In genomic region chr21:25186278-25186677, GRCh38 we compare ENCODE assay signal across 19 cellular contexts.
DNase-seq lines count a peak whose midpoint lies in the region; ATAC-seq and TF ChIP-seq lines count a peak whose summit lies in the region.
"Had no signal": no experiment of that assay in that cellular context is flagged by ENCODE, and none has a peak within 500 bp of the region (broad histone marks: within the 10 kb centered on the region; RNA-seq: fewer than 3 reads in every experiment).

No MANE protein-coding gene starts in this region.

- no peaks in the 10 kb centered on the region for H3K9me3 ChIP-seq in DOHH2 (ENCODE audit: control insufficient read depth, insufficient read depth, low read length)
- H3K9me3 ChIP-seq in effector memory CD4-positive, alpha-beta T cell (ENCODE audit: control insufficient read depth, low read length) = no peaks in the 10 kb centered on the region
- H3K9me3 ChIP-seq: body of pancreas, Caco-2 had no signal

- H3K27ac Mint-ChIP-seq in activated B cell treated with CpG ODN at 0.5 μM for 24 hours (peak overlapping the region; percentile 82), T-cell (no peak overlapping the region)
- no peak overlapping the region for H3K27ac Mint-ChIP-seq in naive thymus-derived CD8-positive, alpha-beta T cell
- H3K27ac Mint-ChIP-seq in activated CD8-positive, alpha-beta T cell treated with anti-CD3 and anti-CD28 coated beads, Interleukin-2, amount 10 ng/mL, durations not matched to agents 7 days and 5 days = no peak overlapping the region
- H3K27ac Mint-ChIP-seq: immature natural killer cell, type B pancreatic cell had no signal

- H3K4me3 Mint-ChIP-seq in activated B cell treated with CpG ODN at 0.5 μM for 24 hours = peak overlapping the region; percentile 28
- H3K4me3 Mint-ChIP-seq in naive thymus-derived CD8-positive, alpha-beta T cell = no peak overlapping the region
- no peak overlapping the region for H3K4me3 Mint-ChIP-seq in activated CD8-positive, alpha-beta T cell treated with anti-CD3 and anti-CD28 coated beads, Interleukin-2, amount 10 ng/mL, durations not matched to agents 7 days and 5 days
- H3K4me3 Mint-ChIP-seq in T-cell = no peak overlapping the region
- H3K4me3 Mint-ChIP-seq: immature natural killer cell, type B pancreatic cell had no signal

- ATAC-seq in GM19328 (IDR thresholded peaks at IDR 0.05; ENCODE audit: unreplicated experiment) (peak; percentile 41), HG03196 (IDR thresholded peaks at IDR 0.05; ENCODE audit: unreplicated experiment) (peak; percentile 34), activated B cell treated with CpG ODN at 0.5 μM for 24 hours (ENCODE audit: low read depth) (peak; percentile 70), T-cell (replicated peaks in 1 of 4) (no peak)
- no peak for ATAC-seq in naive thymus-derived CD8-positive, alpha-beta T cell
- no peak for ATAC-seq in activated CD8-positive, alpha-beta T cell treated with anti-CD3 and anti-CD28 coated beads, Interleukin-2, amount 10 ng/mL, durations not matched to agents 7 days and 5 days
- ATAC-seq: body of pancreas, HCT116, PC-3 had no signal

- CTCF ChIA-PET in activated B cell treated with CpG ODN at 0.5 μM for 24 hours (lab: Charles Lee) = no interaction called here
- CTCF ChIA-PET in activated CD8-positive, alpha-beta T cell treated with anti-CD3 and anti-CD28 coated beads, Interleukin-2, amount 10 ng/mL, durations not matched to agents 7 days and 5 days (lab: Charles Lee) = no interaction called here
- CTCF ChIA-PET in T-cell (lab: Charles Lee) = interaction anchor here in 1 of 2 donors (0.7 kb wide), 1 partner anchor 9 kb away, joined by 11 read pairs; no protein-coding TSS in a partner anchor

- H3F3A ChIP-seq in DOHH2 (ENCODE audit: control insufficient read depth, insufficient read depth) = peaks cover 4% of the 10 kb centered on the region; the same call in 1 of the 2 replicates

- no peak for DNase-seq in activated B cell treated with CpG ODN at 0.5 μM for 24 hours
- no peak for DNase-seq in effector memory CD4-positive, alpha-beta T cell
- no peak for DNase-seq in naive thymus-derived CD8-positive, alpha-beta T cell
- DNase-seq in activated CD8-positive, alpha-beta T cell treated with anti-CD3 and anti-CD28 coated beads, Interleukin-2, amount 10 ng/mL, durations not matched to agents 7 days and 5 days = no peak
- DNase-seq in T-cell = no peak
- DNase-seq: ACHN; activated CD4-positive, alpha-beta T cell treated with anti-CD3 and anti-CD28 coated beads for 4 hours; Caco-2; foreskin fibroblast; immature natural killer cell; PC-3; retina; stimulated activated CD4-positive, alpha-beta T cell treated with anti-CD3 and anti-CD28 coated beads, Interleukin-2, amount 100 ng/mL, for 24 hours had no signal

- H3K9me2 ChIP-seq in DOHH2 (replicated peaks; ENCODE audit: control insufficient read depth, low read length) = no peaks in the 10 kb centered on the region

- no peaks in the 10 kb centered on the region for H3K27me3 ChIP-seq in DOHH2 (ENCODE audit: control insufficient read depth, low read length)
- no peaks in the 10 kb centered on the region for H3K27me3 ChIP-seq in effector memory CD4-positive, alpha-beta T cell (replicated peaks; ENCODE audit: control insufficient read depth, insufficient read depth, low read length, poor library complexity, severe bottlenecking)
- H3K27me3 ChIP-seq: body of pancreas had no signal

- intact Hi-C loops in activated B cell treated with CpG ODN at 0.5 μM for 24 hours (cut with micrococcal nuclease) = loop anchor here (1.0 to 10.0 kb wide), 3 partner anchors 119 to 299 kb away; no protein-coding TSS in a partner anchor

- POLR2A ChIA-PET in activated B cell treated with CpG ODN at 0.5 μM for 24 hours (lab: Charles Lee) (interaction anchor here (0.6 to 5.8 kb wide), 4 partner anchors 8 to 200 kb away, joined by 3 to 89 read pairs (median 4); no protein-coding TSS in a partner anchor), T-cell (lab: Charles Lee) (no interaction called here)
- POLR2A ChIA-PET in naive thymus-derived CD8-positive, alpha-beta T cell (lab: Charles Lee) = no interaction called here
- POLR2A ChIA-PET in activated CD8-positive, alpha-beta T cell treated with anti-CD3 and anti-CD28 coated beads, Interleukin-2, amount 10 ng/mL, durations not matched to agents 7 days and 5 days (lab: Charles Lee) = no interaction called here

- H3K4me1 ChIP-seq in DOHH2 (ENCODE audit: control insufficient read depth, low read length) = peaks cover 39% of the 10 kb centered on the region
- H3K4me1 ChIP-seq in effector memory CD4-positive, alpha-beta T cell (ENCODE audit: control insufficient read depth, insufficient read depth, low read length, poor library complexity, severe bottlenecking) = no peaks in the 10 kb centered on the region
- H3K4me1 ChIP-seq: body of pancreas, Caco-2 had no signal

- no peaks in the 10 kb centered on the region for H3K79me2 ChIP-seq in DOHH2 (ENCODE audit: control insufficient read depth, low read length)

- H3K4me3 ChIP-seq in DOHH2 (ENCODE audit: low read length) = peak overlapping the region; percentile 39
- H3K4me3 ChIP-seq in effector memory CD4-positive, alpha-beta T cell (ENCODE audit: insufficient read depth, low read depth, low read length, poor library complexity, severe bottlenecking) = no peak overlapping the region
- H3K4me3 ChIP-seq: body of pancreas had no signal

- H4K20me1 ChIP-seq in DOHH2 (ENCODE audit: control insufficient read depth, insufficient read depth, low read depth, low read length) = no peaks in the 10 kb centered on the region

- TF ChIP-seq CTCF in DOHH2 (IDR thresholded peaks at IDR 0.05; ENCODE audit: low read depth, low read length, poor library complexity, severe bottlenecking) (no peak), activated B cell treated with CpG ODN at 0.5 μM for 24 hours (IDR thresholded peaks at IDR 0.05) (no peak)

- peak overlapping the region; percentile 59 for H3K4me2 ChIP-seq in DOHH2 (ENCODE audit: low read length)

- H3K27me3 Mint-ChIP-seq in activated B cell treated with CpG ODN at 0.5 μM for 24 hours = no peaks in the 10 kb centered on the region
- H3K27me3 Mint-ChIP-seq in naive thymus-derived CD8-positive, alpha-beta T cell = no peaks in the 10 kb centered on the region
- H3K27me3 Mint-ChIP-seq in activated CD8-positive, alpha-beta T cell treated with anti-CD3 and anti-CD28 coated beads, Interleukin-2, amount 10 ng/mL, durations not matched to agents 7 days and 5 days (ENCODE audit: low read depth) = no peaks in the 10 kb centered on the region
- no peaks in the 10 kb centered on the region for H3K27me3 Mint-ChIP-seq in T-cell
- H3K27me3 Mint-ChIP-seq: type B pancreatic cell had no signal

- H3K4me1 Mint-ChIP-seq in activated B cell treated with CpG ODN at 0.5 μM for 24 hours = peaks cover 69% of the 10 kb centered on the region
- peaks cover 0 to 12% (median 0%) of the 10 kb centered on the region in 4 donors for H3K4me1 Mint-ChIP-seq in naive thymus-derived CD8-positive, alpha-beta T cell
- no peaks in the 10 kb centered on the region for H3K4me1 Mint-ChIP-seq in activated CD8-positive, alpha-beta T cell treated with anti-CD3 and anti-CD28 coated beads, Interleukin-2, amount 10 ng/mL, durations not matched to agents 7 days and 5 days (ENCODE audit: low read depth)
- H3K4me1 Mint-ChIP-seq in T-cell = no peaks in the 10 kb centered on the region
- H3K4me1 Mint-ChIP-seq: immature natural killer cell had no signal

- no peaks in the 10 kb centered on the region for H3K36me3 ChIP-seq in DOHH2 (ENCODE audit: control insufficient read depth, low read length)
- no peaks in the 10 kb centered on the region for H3K36me3 ChIP-seq in effector memory CD4-positive, alpha-beta T cell (ENCODE audit: control insufficient read depth, insufficient read depth, low read length)

- H3K36me3 Mint-ChIP-seq in activated B cell treated with CpG ODN at 0.5 μM for 24 hours (ENCODE audit: low read depth) (no peaks in the 10 kb centered on the region), T-cell (no peaks in the 10 kb centered on the region)
- no peaks in the 10 kb centered on the region for H3K36me3 Mint-ChIP-seq in naive thymus-derived CD8-positive, alpha-beta T cell
- no peaks in the 10 kb centered on the region for H3K36me3 Mint-ChIP-seq in activated CD8-positive, alpha-beta T cell treated with anti-CD3 and anti-CD28 coated beads, Interleukin-2, amount 10 ng/mL, durations not matched to agents 7 days and 5 days (ENCODE audit: low read depth)
- H3K36me3 Mint-ChIP-seq: type B pancreatic cell had no signal

- H3K9me3 Mint-ChIP-seq in activated B cell treated with CpG ODN at 0.5 μM for 24 hours = no peaks in the 10 kb centered on the region
- H3K9me3 Mint-ChIP-seq in naive thymus-derived CD8-positive, alpha-beta T cell = peaks cover 0 to 9% (median 0%) of the 10 kb centered on the region in 9 donors
- H3K9me3 Mint-ChIP-seq in activated CD8-positive, alpha-beta T cell treated with anti-CD3 and anti-CD28 coated beads, Interleukin-2, amount 10 ng/mL, durations not matched to agents 7 days and 5 days (ENCODE audit: insufficient read depth) = no peaks in the 10 kb centered on the region
- H3K9me3 Mint-ChIP-seq in T-cell = no peaks in the 10 kb centered on the region

- peak overlapping the region; percentile 55 for H3K27ac ChIP-seq in DOHH2 (ENCODE audit: low read depth, low read length)
- H3K27ac ChIP-seq in effector memory CD4-positive, alpha-beta T cell (ENCODE audit: insufficient read depth, low read length, poor library complexity, severe bottlenecking) = no peak overlapping the region
- H3K27ac ChIP-seq: body of pancreas had no signal

Comparison
In these comparisons a context has a peak if more than half of its experiments do, and no peak if none do; other contexts are left out.
1. ATAC-seq: peak in GM19328 (single experiment), HG03196 (single experiment) and activated B cell treated with CpG ODN at 0.5 μM for 24 hours (single experiment); none in naive thymus-derived CD8-positive, alpha-beta T cell (0 of 2), activated CD8-positive, alpha-beta T cell treated with anti-CD3 and anti-CD28 coated beads, Interleukin-2, amount 10 ng/mL, durations not matched to agents 7 days and 5 days (single experiment) and T-cell (0 of 4).